10 cellular contexts compared by ENCODE assay signal in the genomic region with DNA sequence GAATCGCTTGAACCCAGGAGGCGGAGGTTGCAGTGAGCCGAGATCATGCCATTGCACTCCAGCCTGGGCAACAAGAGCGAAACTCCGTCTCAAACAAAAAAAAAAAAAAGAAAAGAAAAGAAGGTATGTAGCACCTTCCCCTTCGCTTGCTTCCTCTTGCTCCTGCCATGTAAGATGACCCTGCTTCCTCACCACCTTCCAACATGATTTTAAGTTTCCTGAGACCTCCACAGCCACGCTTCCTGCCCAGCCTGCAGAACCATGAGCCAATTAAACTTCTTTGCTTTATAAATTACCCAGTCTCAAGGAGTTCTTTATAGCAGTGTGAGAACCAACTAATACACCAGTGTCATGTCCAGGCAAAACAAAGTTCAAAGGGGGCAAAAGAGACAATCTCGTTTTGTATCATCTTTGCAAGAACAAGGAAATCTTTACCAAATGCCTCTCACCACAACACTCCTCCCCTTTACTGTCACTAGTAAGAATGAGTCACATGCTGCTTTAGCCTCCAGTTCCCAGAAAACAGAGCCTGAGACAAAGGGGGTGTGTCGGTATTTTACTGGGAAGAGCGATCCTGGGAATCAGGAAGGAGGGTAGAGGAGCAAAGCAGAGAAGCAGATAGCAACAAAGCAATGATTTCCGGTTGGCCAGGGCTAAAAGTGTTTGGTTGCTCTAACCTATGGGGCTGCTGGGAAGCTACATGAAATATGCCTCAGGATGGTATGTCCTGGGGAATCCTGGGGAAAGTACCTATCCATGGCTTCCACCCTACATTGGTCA. TPM values are rescaled to one million over a fixed set of nuclear protein-coding genes. Genes with fewer than 3 reads are reported as not detected.
DNase-seq lines count a peak whose midpoint lies in the region; ATAC-seq, FAIRE-seq and TF ChIP-seq lines count a peak whose summit lies in the region.
"Had no signal": no experiment of that assay in that cellular context is flagged by ENCODE, and none has a peak within 500 bp of the region (broad histone marks: within the 10 kb centered on the region; RNA-seq: fewer than 3 reads in every experiment).

No MANE protein-coding gene starts in this region.

- CTCF ChIA-PET in K562 (lab: Yijun Ruan, JAX; ENCODE audit: low intra/inter-chr PET ratio), result no interaction called here

- no peaks in the 10 kb centered on the region for H3K9me3 ChIP-seq in CD4-positive, CD25-positive, alpha-beta regulatory T cell (ENCODE audit: control insufficient read depth in 2 of 2, low read length in 2 of 2)
- no peaks in the 10 kb centered on the region; the same call in 1 of the 2 replicates for H3K9me3 ChIP-seq in K562 (replicated peaks; ENCODE audit: control insufficient read depth, insufficient read depth, low read depth, low read length)
- H3K9me3 ChIP-seq in lower lobe of right lung, result no peaks in the 10 kb centered on the region

- intact Hi-C loops in K562 (cut with micrococcal nuclease) (no loop called here), lower lobe of right lung (cut with DNase I) (no loop called here)

- no peak overlapping the region for H3K27ac ChIP-seq in CD4-positive, CD25-positive, alpha-beta regulatory T cell (ENCODE audit: insufficient read depth, low read length, poor library complexity, severe bottlenecking)
- H3K27ac ChIP-seq in K562 (ENCODE audit: extremely low read depth, low read depth, low read length) (peak overlapping the region; percentile 6; the same call in 1 of the 3 replicates), lower lobe of right lung (no peak overlapping the region)

- POLR2A ChIA-PET in K562 (lab: Yijun Ruan, JAX), result interaction anchor here (0.6 kb wide), 1 partner anchor 17 kb away, joined by 4 read pairs; no protein-coding TSS in a partner anchor

- no peaks in the 10 kb centered on the region for H3K9me3 Mint-ChIP-seq in CD4-positive, CD25-positive, alpha-beta regulatory T cell
- H3K9me3 Mint-ChIP-seq: memory B cell had no signal

- H3K4me1 Mint-ChIP-seq in CD4-positive, CD25-positive, alpha-beta regulatory T cell, result peaks cover 0 to 11% (median 9%) of the 10 kb centered on the region in 4 donors

- TF ChIP-seq CTCF in K562 (IDR thresholded peaks at IDR 0.05 in 2 of 3, conservative IDR thresholded peaks at IDR 0.05 in 1 of 3; ENCODE audit: insufficient read depth in 2 of 3, low read depth in 1 of 3, low read length in 3 of 3), result no peak
- no peak for TF ChIP-seq CTCF in lower lobe of right lung (IDR thresholded peaks at IDR 0.05)

- no peaks in the 10 kb centered on the region for H3K36me3 ChIP-seq in CD4-positive, CD25-positive, alpha-beta regulatory T cell (ENCODE audit: control insufficient read depth, insufficient read depth, low read length)
- no peaks in the 10 kb centered on the region for H3K36me3 ChIP-seq in K562 (ENCODE audit: control insufficient read depth, insufficient read depth, low read length)
- H3K36me3 ChIP-seq in lower lobe of right lung, result no peaks in the 10 kb centered on the region

- peak in 1 of 3 donors; percentile 38 for DNase-seq in CD4-positive, CD25-positive, alpha-beta regulatory T cell
- DNase-seq in KBM-7, result peak; percentile 50
- peak; percentile 22 to 65 (median 40) for DNase-seq in K562 (ENCODE audit: extremely low read depth in 1 of 4, low spot score in 3 of 4)
- no peak for DNase-seq in lower lobe of right lung
- no peak for DNase-seq in medulla oblongata (ENCODE audit: extremely low spot score)
- DNase-seq: NCI-H526 had no signal

- H3K27me3 Mint-ChIP-seq in CD4-positive, CD25-positive, alpha-beta regulatory T cell, result peaks cover 1% of the 10 kb centered on the region
- H3K27me3 Mint-ChIP-seq: memory B cell had no signal

- in situ Hi-C loops in KBM-7 (cut with MboI; ENCODE audit: low pct_unique_long_range_greater_than_20kb, low sequenced_read_pairs) (no loop called here), K562 (cut with MboI) (no loop called here)

- no peak for TF ChIP-seq POLR2A in K562 (conservative IDR thresholded peaks at IDR 0.05)

- WGBS in K562 (ENCODE audit: insufficient coverage, low coverage, missing lambda C conversion rate), result 27% methylated on average over 6 of the region's 11 CpGs

- no TSS peak for BruUV-seq in K562 (replicated peaks; lab: Mats Ljungman, UMichigan)

- no peak overlapping the region for H3K9ac ChIP-seq in K562 (ENCODE audit: insufficient read depth in 1 of 2, low read depth in 2 of 2, low read length in 2 of 2)

- no peak for TF ChIP-seq RAD21 in K562 (CRISPR knock-in tag; conservative IDR thresholded peaks at IDR 0.05 in 1 of 2, IDR thresholded peaks at IDR 0.05 in 1 of 2)

- H4K20me1 ChIP-seq in K562 (replicated peaks; ENCODE audit: control insufficient read depth, insufficient read depth, low read length), result no peaks in the 10 kb centered on the region

- H3K27me3 ChIP-seq in CD4-positive, CD25-positive, alpha-beta regulatory T cell (ENCODE audit: control insufficient read depth, insufficient read depth, low read length), result no peaks in the 10 kb centered on the region
- H3K27me3 ChIP-seq in K562 (ENCODE audit: control insufficient read depth in 2 of 2, insufficient read depth in 2 of 2, low read length in 2 of 2) (no peaks in the 10 kb centered on the region), lower lobe of right lung (ENCODE audit: low read depth) (no peaks in the 10 kb centered on the region)

- H3K9me1 ChIP-seq in K562 (ENCODE audit: control insufficient read depth, insufficient read depth, low read length), result no peaks in the 10 kb centered on the region

- H3K79me2 ChIP-seq in K562 (ENCODE audit: control insufficient read depth, insufficient read depth, low read length), result no peaks in the 10 kb centered on the region

- peak; percentile 4; the same call in 1 of the 2 replicates for TF ChIP-seq EP300 in K562 (IDR thresholded peaks at IDR 0.05; ENCODE audit: low read length)

- peak in 1 of 2 donors; percentile 30 for ATAC-seq in CD4-positive, CD25-positive, alpha-beta regulatory T cell (ENCODE audit: low read depth in 2 of 2)
- ATAC-seq in K562, result no peak; the same call in 1 of the 3 replicates
- ATAC-seq in lower lobe of right lung, result peak; percentile 39 to 48
- no peak for ATAC-seq in HG03571 (IDR thresholded peaks at IDR 0.05; ENCODE audit: unreplicated experiment)
- no peak for ATAC-seq in GM18907 (IDR thresholded peaks at IDR 0.05; ENCODE audit: unreplicated experiment)
- no peak for ATAC-seq in GM21717 (IDR thresholded peaks at IDR 0.05; ENCODE audit: unreplicated experiment)

- no peak overlapping the region for H3K4me3 ChIP-seq in CD4-positive, CD25-positive, alpha-beta regulatory T cell (ENCODE audit: low read depth, low read length)
- no peak overlapping the region for H3K4me3 ChIP-seq in K562
- no peak overlapping the region for H3K4me3 ChIP-seq in lower lobe of right lung

- peak overlapping the region; percentile 45 for H2AFZ ChIP-seq in K562 (ENCODE audit: low read depth, low read length)

- H3K4me3 Mint-ChIP-seq in CD4-positive, CD25-positive, alpha-beta regulatory T cell, result no peak overlapping the region
- H3K4me3 Mint-ChIP-seq: memory B cell had no signal

- no peaks in the 10 kb centered on the region for H3K4me1 ChIP-seq in CD4-positive, CD25-positive, alpha-beta regulatory T cell (ENCODE audit: control insufficient read depth, insufficient read depth, low read length, poor library complexity, severe bottlenecking)
- peaks cover 0 to 25% of the 10 kb centered on the region in 2 experiments; a peak in 3 of 5 replicates for H3K4me1 ChIP-seq in K562 (replicated peaks in 1 of 2; ENCODE audit: control insufficient read depth in 2 of 2, insufficient read depth in 2 of 2, low read length in 2 of 2)
- peaks cover 10% of the 10 kb centered on the region for H3K4me1 ChIP-seq in lower lobe of right lung

- peak overlapping the region; percentile 32 for H3K4me2 ChIP-seq in K562 (ENCODE audit: insufficient read depth, low read length)

- FAIRE-seq in K562 (lab: Jason Lieb, UNC), result peak; percentile 49

- H3K27ac Mint-ChIP-seq in CD4-positive, CD25-positive, alpha-beta regulatory T cell, result peak overlapping the region in 2 of 3 donors; percentile 25 to 34
- H3K27ac Mint-ChIP-seq: memory B cell had no signal

- no peaks in the 10 kb centered on the region for H3K36me3 Mint-ChIP-seq in CD4-positive, CD25-positive, alpha-beta regulatory T cell
- H3K36me3 Mint-ChIP-seq: memory B cell had no signal

RNA-seq across cellular contexts. Expression of gene MCHR1, which starts 10.5 kb away (rescaled TPM):
- not detected for total RNA-seq in CD4-positive, CD25-positive, alpha-beta regulatory T cell
- not detected for polyA plus RNA-seq in CD4-positive, CD25-positive, alpha-beta regulatory T cell
- 1.5 TPM in 1 of 2 replicates, not detected in the other for total RNA-seq in K562 (2011; cell fraction: chromatin; rRNA removed; ENCODE audit: low replicate concordance)
- total RNA-seq in K562 (2011; cell fraction: nucleolus; rRNA removed), result 0.26 and 1.2 TPM in 2 replicates
- total RNA-seq in K562 (2011; cell fraction: nucleoplasm; rRNA removed), result 0.22 TPM in 1 of 2 replicates, not detected in the other
- total RNA-seq in K562 (2014; rRNA removed) (not detected in 2 replicates), K562 (2014; rRNA removed; fragmentation: Illumina TruSeq; extraction: Trizol) (not detected in 2 replicates), K562 (2015; rRNA removed; fragmentation: Illumina TruSeq; extraction: Trizol) (not detected in 2 replicates), K562 (2021) (not detected in 2 replicates), lower lobe of right lung (not detected)
- polyA plus RNA-seq in K562 (2011; rRNA removed) (0.31 and 0.50 TPM in 2 replicates), K562 (2014; fragmentation: Illumina TruSeq; extraction: Trizol) (not detected in 2 replicates), K562 (2014; fragmentation: Nextera tagmentation; extraction: Ambion mirVana) (under 1 TPM in 1 of 2 experiments, not detected in 1; 0.03 TPM), K562 (2014; rRNA removed) (not detected in 2 replicates)
- polyA plus RNA-seq in K562 (2011; cell fraction: cytosol; rRNA removed), result 0.47 and 0.81 TPM in 2 replicates
- polyA plus RNA-seq in K562 (2011; cell fraction: nucleus; rRNA removed), result 0.25 and 0.57 TPM in 2 replicates
- 0.03 and 0.20 TPM in 2 replicates for polyA plus RNA-seq in K562 (2012)
- polyA minus RNA-seq in K562 (2011; rRNA and poly(A)+ RNA removed), result 0.09 and 2.6 TPM in 2 replicates
- 1.7 TPM in 1 of 2 replicates, not detected in the other for polyA minus RNA-seq in K562 (2011; cell fraction: cytosol; rRNA and poly(A)+ RNA removed)
- not detected in 2 replicates for polyA minus RNA-seq in K562 (2011; cell fraction: nucleus; rRNA and poly(A)+ RNA removed)

RNA-seq across cellular contexts. Expression of gene MRTFA, which starts 32.3 kb away (rescaled TPM):
- 94.5 TPM for total RNA-seq in CD4-positive, CD25-positive, alpha-beta regulatory T cell
- 10 to 100 TPM; 11.3 to 17.4 (median 14.9) TPM for polyA plus RNA-seq in CD4-positive, CD25-positive, alpha-beta regulatory T cell
- 49.0 and 82.5 TPM in 2 replicates for total RNA-seq in K562 (2011; cell fraction: chromatin; rRNA removed; ENCODE audit: low replicate concordance)
- total RNA-seq in K562 (2011; cell fraction: nucleolus; rRNA removed), result 38.9 and 51.6 TPM in 2 replicates
- 46.1 and 57.6 TPM in 2 replicates for total RNA-seq in K562 (2011; cell fraction: nucleoplasm; rRNA removed)
- total RNA-seq in K562 (2014; rRNA removed) (10.6 and 10.9 TPM in 2 replicates), K562 (2014; rRNA removed; fragmentation: Illumina TruSeq; extraction: Trizol) (3.4 and 3.7 TPM in 2 replicates), K562 (2015; rRNA removed; fragmentation: Illumina TruSeq; extraction: Trizol) (3.6 and 5.2 TPM in 2 replicates), K562 (2021) (21.1 TPM in 2 replicates), lower lobe of right lung (54.2 TPM)
- polyA plus RNA-seq in K562 (2011; rRNA removed) (1.2 and 2.6 TPM in 2 replicates), K562 (2014; fragmentation: Illumina TruSeq; extraction: Trizol) (6.3 and 9.6 TPM in 2 replicates), K562 (2014; fragmentation: Nextera tagmentation; extraction: Ambion mirVana) (under 1 TPM; 0.84 to 0.97 TPM), K562 (2014; rRNA removed) (5.6 and 6.9 TPM in 2 replicates)
- 2.2 and 2.4 TPM in 2 replicates for polyA plus RNA-seq in K562 (2011; cell fraction: cytosol; rRNA removed)
- polyA plus RNA-seq in K562 (2011; cell fraction: nucleus; rRNA removed), result 10.3 and 11.6 TPM in 2 replicates
- 12.8 and 15.5 TPM in 2 replicates for polyA plus RNA-seq in K562 (2012)
- polyA minus RNA-seq in K562 (2011; rRNA and poly(A)+ RNA removed), result 9.5 and 10.3 TPM in 2 replicates
- polyA minus RNA-seq in K562 (2011; cell fraction: cytosol; rRNA and poly(A)+ RNA removed), result 10.8 and 14.7 TPM in 2 replicates
- polyA minus RNA-seq in K562 (2011; cell fraction: nucleus; rRNA and poly(A)+ RNA removed), result 17.6 and 19.1 TPM in 2 replicates

Comparison
In these comparisons a context has a peak if more than half of its experiments do, and no peak if none do; other contexts are left out.
1. ATAC-seq: peak in lower lobe of right lung (2 of 2); none in K562 (single experiment), HG03571 (single experiment), GM18907 (single experiment) and GM21717 (single experiment).
2. DNase-seq: peak in KBM-7 (single experiment) and K562 (4 of 4); none in lower lobe of right lung (single experiment) and medulla oblongata (single experiment).